Comparison of ENCODE assay signal across 21 cellular contexts in the genomic region with DNA sequence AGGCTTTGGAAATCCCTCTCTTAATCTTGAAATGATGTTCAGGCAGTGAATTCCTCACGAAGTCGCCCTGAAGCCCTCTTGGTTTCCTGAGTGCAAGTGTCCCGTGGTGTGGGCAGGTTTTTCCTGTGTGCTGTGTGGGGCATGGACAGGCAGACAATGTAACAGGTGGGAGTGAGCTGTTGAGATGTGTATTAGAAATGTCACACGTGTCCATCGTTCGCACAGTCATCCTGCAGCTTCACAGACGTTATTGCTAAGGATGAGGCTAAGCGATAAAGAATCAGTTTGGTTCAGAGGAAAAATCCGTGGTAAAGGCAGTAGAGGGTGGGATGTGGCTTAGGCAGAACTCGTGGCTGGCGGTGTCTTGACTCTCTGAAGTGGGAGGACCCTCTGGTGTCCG. TPM values are rescaled to one million over a fixed set of nuclear protein-coding genes. Genes with fewer than 3 reads are reported as not detected.
DNase-seq lines count a peak whose midpoint lies in the region; ATAC-seq, FAIRE-seq and TF ChIP-seq lines count a peak whose summit lies in the region.
"Had no signal": no experiment of that assay in that cellular context is flagged by ENCODE, and none has a peak within 500 bp of the region (broad histone marks: within the 10 kb centered on the region; RNA-seq: fewer than 3 reads in every experiment).

No MANE protein-coding gene starts in this region.

- H3K4me1 ChIP-seq in HEK293 (ENCODE audit: control insufficient read depth, insufficient read depth, low read length) (no peaks in the 10 kb centered on the region), H1 (replicated peaks in 1 of 4; ENCODE audit: control insufficient read depth in 3 of 4, insufficient read depth in 4 of 4, low read length in 3 of 4) (no peaks in the 10 kb centered on the region)

- peaks cover 5% of the 10 kb centered on the region for H3K79me1 ChIP-seq in H1 (ENCODE audit: low read depth, low read length)

- no peaks in the 10 kb centered on the region for H3K9me3 ChIP-seq in HEK293 (ENCODE audit: control insufficient read depth, insufficient read depth, low read depth, low read length)
- H3K9me3 ChIP-seq in H1 (ENCODE audit: insufficient read depth in 2 of 2, low read depth in 1 of 2, low read length in 1 of 2) = no peaks in the 10 kb centered on the region

- peak overlapping the region; percentile 61 for H3K27ac Mint-ChIP-seq in WTC11
- no peak overlapping the region for H3K27ac Mint-ChIP-seq in effector memory CD8-positive, alpha-beta T cell
- H3K27ac Mint-ChIP-seq: B cell, GM23338 had no signal

- H3K9me3 Mint-ChIP-seq in WTC11 = no peaks in the 10 kb centered on the region
- H3K9me3 Mint-ChIP-seq in effector memory CD8-positive, alpha-beta T cell = no peaks in the 10 kb centered on the region
- H3K9me3 Mint-ChIP-seq: CD8-positive, alpha-beta memory T cell; GM23338 had no signal

- TF ChIP-seq POLR2A in GM12891 (IDR thresholded peaks at IDR 0.05; ENCODE audit: low read depth, low read length) = no peak
- no peak for TF ChIP-seq POLR2A in H1 (IDR thresholded peaks at IDR 0.05; ENCODE audit: control extremely low read depth in 1 of 2, low read depth in 2 of 2, low read length in 2 of 2)

- TF ChIP-seq CTCF in HEK293 (tag by site-specific recombination; IDR thresholded peaks at IDR 0.05) = no peak
- TF ChIP-seq CTCF in WTC11 (IDR thresholded peaks at IDR 0.05) = no peak
- TF ChIP-seq CTCF in H1 (IDR thresholded peaks at IDR 0.05; ENCODE audit: control extremely low read depth in 1 of 3, insufficient read depth in 1 of 3, low read depth in 1 of 3, low read length in 3 of 3) = no peak

- H3K14ac ChIP-seq in H1 (ENCODE audit: insufficient read length) = no peak overlapping the region

- no peak overlapping the region for H3K4ac ChIP-seq in H1 (replicated peaks; ENCODE audit: insufficient read length, low read depth, low read length)

- H3K23me2 ChIP-seq in H1 (ENCODE audit: low read depth, low read length) = no peaks in the 10 kb centered on the region

- H3K4me3 ChIP-seq in HEK293 (ENCODE audit: low read depth, low read length) (no peak overlapping the region), H1 (ENCODE audit: extremely low read depth in 1 of 4, insufficient read depth in 2 of 4, low read depth in 3 of 4, low read length in 4 of 4) (no peak overlapping the region)
- H3K4me3 ChIP-seq: BLaER1 treated with 17β-estradiol and CSF1 and Interleukin-3, amounts not matched to agents 10 nM and 100 nM; GM23338 had no signal

- H2BK15ac ChIP-seq in H1 (ENCODE audit: low read length) = no peak overlapping the region

- no peak overlapping the region for H2BK120ac ChIP-seq in H1 (replicated peaks; ENCODE audit: low read depth, low read length)

- H3K4me1 Mint-ChIP-seq in WTC11 = no peaks in the 10 kb centered on the region
- H3K4me1 Mint-ChIP-seq in effector memory CD8-positive, alpha-beta T cell (ENCODE audit: low read depth in 2 of 2) = no peaks in the 10 kb centered on the region
- H3K4me1 Mint-ChIP-seq: B cell; CD8-positive, alpha-beta memory T cell; GM23338 had no signal

- no peak for TF ChIP-seq EP300 in H1 (IDR thresholded peaks at IDR 0.05; ENCODE audit: borderline replicate concordance in 1 of 2, low read depth in 2 of 2, low read length in 2 of 2)

- H4K8ac ChIP-seq in H1 (ENCODE audit: extremely low read depth, insufficient read depth, low read length) = no peak overlapping the region

- H3K27ac ChIP-seq in HEK293 (ENCODE audit: extremely low read depth, low read depth, low read length) (no peak overlapping the region), H1 (ENCODE audit: low read depth, low read length) (no peak overlapping the region)
- H3K27ac ChIP-seq: BLaER1 treated with 17β-estradiol and CSF1 and Interleukin-3, amounts not matched to agents 10 nM and 100 nM; KMS-11 had no signal

- H4K91ac ChIP-seq in H1 (replicated peaks; ENCODE audit: insufficient read length, low read length) = no peak overlapping the region

- H4K5ac ChIP-seq in H1 (ENCODE audit: insufficient read length, low read depth, low read length) = no peak overlapping the region

- no peak overlapping the region for H3K23ac ChIP-seq in H1 (ENCODE audit: insufficient read length)

- H3K36me3 Mint-ChIP-seq in WTC11 = peaks cover 86% of the 10 kb centered on the region
- peaks cover 81% of the 10 kb centered on the region for H3K36me3 Mint-ChIP-seq in effector memory CD8-positive, alpha-beta T cell (ENCODE audit: insufficient read depth)

- peak; percentile 26 for FAIRE-seq in GM12891 (lab: Jason Lieb, UNC)
- no peak for FAIRE-seq in H1 (lab: Jason Lieb, UNC)
- FAIRE-seq: GM12892, HepG2 had no signal

- H2AFZ ChIP-seq in H1 (ENCODE audit: low read length) = no peak overlapping the region
- H2AFZ ChIP-seq: GM23338 had no signal

- H3K36me3 ChIP-seq in HEK293 (ENCODE audit: control insufficient read depth in 2 of 2, insufficient read depth in 1 of 2, low read length in 2 of 2) = peaks cover 26 to 94% of the 10 kb centered on the region in 2 experiments; a peak in 2 of 3 replicates
- peaks cover 40 to 83% (median 66%) of the 10 kb centered on the region in 4 experiments for H3K36me3 ChIP-seq in H1 (ENCODE audit: control insufficient read depth in 2 of 4, insufficient read depth in 4 of 4, low read length in 3 of 4)

- DNase-seq in GM12891 (ENCODE audit: insufficient read length, low spot score) = no peak
- no peak for DNase-seq in WTC11 (ENCODE audit: low spot score)
- no peak for DNase-seq in H1 (ENCODE audit: low read depth in 1 of 2, low spot score in 2 of 2)
- DNase-seq in midbrain (lab: John Stamatoyannopoulos, UW) = no peak
- no peak for DNase-seq in NCI-H1092 treated with DMSO at 0.1 percent for 48 hours (lab: John Stamatoyannopoulos, UW)
- no peak for DNase-seq in effector memory CD8-positive, alpha-beta T cell
- DNase-seq in SW 1271 (lab: John Stamatoyannopoulos, UW) = no peak
- DNase-seq: CD8-positive, alpha-beta memory T cell; COR-L47; DMS 273 treated with DMSO at 0.1 percent for 48 hours; DMS53; DND-41; EL; H7 had no signal

- no peak overlapping the region for H3K18ac ChIP-seq in H1 (ENCODE audit: extremely low read depth, low read length)

- H2BK20ac ChIP-seq in H1 (ENCODE audit: low read length) = no peak overlapping the region

- H3K27me3 ChIP-seq in H1 (replicated peaks in 1 of 4; ENCODE audit: control insufficient read depth in 3 of 4, extremely low read depth in 1 of 4, insufficient read depth in 3 of 4, low read length in 3 of 4) = no peaks in the 10 kb centered on the region
- H3K27me3 ChIP-seq: BLaER1 treated with 17β-estradiol and CSF1 and Interleukin-3, amounts not matched to agents 10 nM and 100 nM had no signal

- H3K27me3 Mint-ChIP-seq in WTC11 (ENCODE audit: low read depth) = no peaks in the 10 kb centered on the region
- no peaks in the 10 kb centered on the region for H3K27me3 Mint-ChIP-seq in effector memory CD8-positive, alpha-beta T cell
- H3K27me3 Mint-ChIP-seq: B cell had no signal

- TF ChIP-seq RAD21 in H1 (IDR thresholded peaks at IDR 0.05 in 1 of 2, conservative IDR thresholded peaks at IDR 0.05 in 1 of 2; ENCODE audit: low read depth in 2 of 2, low read length in 2 of 2) = no peak

- no peak overlapping the region for H3K9ac ChIP-seq in H1 (replicated peaks in 1 of 4; ENCODE audit: extremely low read depth in 1 of 4, low read depth in 3 of 4, low read length in 3 of 4)
- H3K9ac ChIP-seq: BLaER1 treated with 17β-estradiol and CSF1 and Interleukin-3, amounts not matched to agents 10 nM and 100 nM; KMS-11 had no signal

- POLR2A ChIA-PET in HEK293 (lab: Yijun Ruan, JAX) (no interaction called here), WTC11 (lab: Charles Lee) (no interaction called here), H1 (lab: Charles Lee; ENCODE audit: partially characterized antibody) (interaction anchor here (1.4 kb wide), 1 partner anchor 73 kb away, joined by 3 read pairs; no protein-coding TSS in a partner anchor)

- no peaks in the 10 kb centered on the region for H3K79me2 ChIP-seq in H1 (ENCODE audit: control insufficient read depth in 1 of 2, insufficient read depth in 2 of 2, low read length in 2 of 2)

- no peak overlapping the region for H3K56ac ChIP-seq in H1 (replicated peaks; ENCODE audit: insufficient read length, low read depth, low read length)

- H4K20me1 ChIP-seq in H1 (replicated peaks in 1 of 2; ENCODE audit: control insufficient read depth in 1 of 2, insufficient read depth in 2 of 2, low read length in 2 of 2) = peaks cover 2 to 19% of the 10 kb centered on the region in 2 experiments

- WGBS in H1 (ENCODE audit: extremely low coverage in 1 of 2, insufficient coverage in 1 of 2, insufficient read length in 1 of 2, insufficient replicate concordance in 2 of 2, low coverage in 1 of 2, low lambda C conversion rate in 2 of 2, missing lambda C conversion rate in 1 of 2), 2 experiments = 95% methylated on average over 12 of the region's 12 CpGs; no CpG with 5 or more reads in 1 of the 2 experiments

- H3K4me2 ChIP-seq in H1 (ENCODE audit: insufficient read depth in 1 of 2, low read depth in 2 of 2, low read length in 2 of 2) = no peak overlapping the region
- H3K4me2 ChIP-seq: BLaER1 treated with 17β-estradiol and CSF1 and Interleukin-3, amounts not matched to agents 10 nM and 100 nM; GM23338; KMS-11 had no signal

- no peak overlapping the region for H3K4me3 Mint-ChIP-seq in WTC11
- H3K4me3 Mint-ChIP-seq in effector memory CD8-positive, alpha-beta T cell = no peak overlapping the region
- H3K4me3 Mint-ChIP-seq: B cell; CD8-positive, alpha-beta memory T cell; GM23338 had no signal

- H2BK12ac ChIP-seq in H1 (ENCODE audit: low read depth, low read length) = no peak overlapping the region

- H2BK5ac ChIP-seq in H1 (ENCODE audit: low read depth, low read length) = peak overlapping the region; percentile 35; the same call in 1 of the 2 replicates

- no peak overlapping the region for H2AK5ac ChIP-seq in H1 (ENCODE audit: low read depth, low read length)

- CTCF ChIA-PET in HEK293 (lab: Yijun Ruan, JAX) (interaction anchor here (0.7 to 1.2 kb wide), 4 partner anchors 8 to 136 kb away, joined by 3 to 7 read pairs (median 4); no protein-coding TSS in a partner anchor), WTC11 (lab: Charles Lee) (interaction anchor here (3.0 kb wide), 1 partner anchor 71 kb away, joined by 16 read pairs; no protein-coding TSS in a partner anchor), H1 (lab: Charles Lee; ENCODE audit: partially characterized antibody) (interaction anchor here (0.6 to 3.0 kb wide), 10 partner anchors 8 to 152 kb away, joined by 3 to 14 read pairs (median 4); no protein-coding TSS in a partner anchor)

- no peak for ATAC-seq in WTC11
- no peak for ATAC-seq in effector memory CD8-positive, alpha-beta T cell (replicated peaks)
- ATAC-seq: GM23338, HepG2 had no signal

RNA-seq across cellular contexts. Expression of a gene that starts 51.7 kb away (rescaled TPM):
- 98.5 TPM for polyA plus RNA-seq in GM12891 (2012; ENCODE audit: low read depth, missing spikeins)
- total RNA-seq in WTC11 (2021) = 268 to 295 TPM (median 284 TPM) in 3 replicates
- total RNA-seq in H1 (2021; fragmentation: NEBNext Ultra II Directional; extraction: Animal tissue kit (Norgen Biotek cat#: 25700)) = 263 TPM in 2 replicates
- 86.4 and 137 TPM in 2 replicates for polyA plus RNA-seq in H1 (2011; rRNA removed)
- 106 TPM for polyA plus RNA-seq in H1 (2011; cell fraction: cytosol; rRNA removed)
- polyA plus RNA-seq in H1 (2011; cell fraction: nucleus; rRNA removed) = 215 TPM
- 238 to 277 TPM (median 270 TPM) in 4 replicates for polyA plus RNA-seq in H1 (2012, experiment 1 of 2)
- 118 TPM for polyA plus RNA-seq in H1 (2012, experiment 2 of 2)
- polyA plus RNA-seq in H1 (2013, experiment 1 of 2) = 156 TPM
- polyA plus RNA-seq in H1 (2013, experiment 2 of 2) = 146 TPM
- 219 and 239 TPM in 2 replicates for polyA minus RNA-seq in H1 (2011; rRNA and poly(A)+ RNA removed)
- 184 TPM for polyA minus RNA-seq in H1 (2011; cell fraction: cytosol; rRNA and poly(A)+ RNA removed)
- polyA minus RNA-seq in H1 (2011; cell fraction: nucleus; rRNA and poly(A)+ RNA removed) = 185 TPM
